Comparison of ENCODE assay signal across 1 cellular context in the genomic region with DNA sequence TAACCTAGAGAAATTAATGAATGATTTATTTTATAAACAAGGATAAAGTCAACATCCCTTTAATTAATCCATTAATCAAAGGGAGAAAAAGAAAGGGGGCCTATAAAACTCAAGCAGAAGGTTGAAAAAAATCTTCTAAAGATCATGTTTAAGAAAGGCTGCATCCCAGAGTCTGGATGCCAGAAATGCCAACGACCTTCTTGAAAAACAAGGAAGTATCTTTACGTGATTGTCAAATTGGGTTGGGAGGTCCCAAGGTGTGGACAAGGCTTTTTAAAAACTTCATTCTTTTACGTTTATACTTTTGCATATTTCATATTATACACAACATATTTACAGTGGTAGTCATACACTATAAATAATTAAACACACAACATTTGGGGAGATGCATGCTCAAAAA.
TF ChIP-seq lines count a peak whose summit lies in the region.

No MANE protein-coding gene starts in this region.

TF ChIP-seq in H1, 55 proteins besides CTCF, POLR2A, EP300 and RAD21:
- TF ChIP-seq, protein P1, sequence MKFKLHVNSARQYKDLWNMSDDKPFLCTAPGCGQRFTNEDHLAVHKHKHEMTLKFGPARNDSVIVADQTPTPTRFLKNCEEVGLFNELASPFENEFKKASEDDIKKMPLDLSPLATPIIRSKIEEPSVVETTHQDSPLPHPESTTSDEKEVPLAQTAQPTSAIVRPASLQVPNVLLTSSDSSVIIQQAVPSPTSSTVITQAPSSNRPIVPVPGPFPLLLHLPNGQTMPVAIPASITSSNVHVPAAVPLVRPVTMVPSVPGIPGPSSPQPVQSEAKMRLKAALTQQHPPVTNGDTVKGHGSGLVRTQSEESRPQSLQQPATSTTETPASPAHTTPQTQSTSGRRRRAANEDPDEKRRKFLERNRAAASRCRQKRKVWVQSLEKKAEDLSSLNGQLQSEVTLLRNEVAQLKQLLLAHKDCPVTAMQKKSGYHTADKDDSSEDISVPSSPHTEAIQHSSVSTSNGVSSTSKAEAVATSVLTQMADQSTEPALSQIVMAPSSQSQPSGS (IDR thresholded peaks at IDR 0.05; ENCODE audit: low read length), result no peak
- TF ChIP-seq RFX5 (IDR thresholded peaks at IDR 0.05; ENCODE audit: borderline replicate concordance, low read depth, low read length) (no peak), CBX5 (IDR thresholded peaks at IDR 0.05; ENCODE audit: low read depth, low read length) (no peak), TAF7 (optimal IDR thresholded peaks at IDR 0.05; ENCODE audit: borderline replicate concordance, low read depth, low read length) (no peak), SIX5 (IDR thresholded peaks at IDR 0.05; ENCODE audit: low read depth, low read length) (no peak), CHD2 (IDR thresholded peaks at IDR 0.05; ENCODE audit: low read length) (no peak), KDM1A (IDR thresholded peaks at IDR 0.05; ENCODE audit: borderline replicate concordance, low read length) (no peak), SP1 (IDR thresholded peaks at IDR 0.05; ENCODE audit: low read depth, low read length) (no peak), TCF12 (IDR thresholded peaks at IDR 0.05; ENCODE audit: low read depth, low read length) (no peak), TEAD4 (IDR thresholded peaks at IDR 0.05; ENCODE audit: low read depth, low read length) (no peak)
